15 cellular contexts compared by ENCODE assay signal in the genomic region with DNA sequence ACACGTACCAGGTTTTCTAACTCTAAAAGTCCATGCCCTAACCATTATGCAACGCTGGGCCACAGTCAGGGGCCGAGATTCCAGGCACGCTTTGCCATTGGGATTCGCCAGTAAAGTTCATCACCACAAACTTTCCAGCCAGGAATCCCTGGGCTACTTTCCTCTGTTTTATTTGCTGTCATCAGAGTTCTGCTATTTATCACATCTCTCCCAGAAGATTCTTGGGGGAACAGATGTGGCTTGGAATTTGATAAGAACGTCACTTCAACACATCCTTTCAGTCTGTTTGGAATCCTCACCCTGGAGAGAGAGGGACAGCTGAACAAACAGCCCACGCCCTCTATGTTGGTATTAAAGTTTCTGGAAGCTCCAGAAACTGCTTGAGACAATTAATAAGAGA.
"Had no signal": no experiment of that assay in that cellular context is flagged by ENCODE, and none has a peak within 500 bp of the region (broad histone marks: within the 10 kb centered on the region; RNA-seq: fewer than 3 reads in every experiment).

No MANE protein-coding gene starts in this region.

- DNase-seq: activated CD4-positive, alpha-beta T cell treated with anti-CD3 and anti-CD28 coated beads, Interleukin-2, amount 50 U/mL, for 1 hour; activated naive CD4-positive, alpha-beta T cell; activated naive CD8-positive, alpha-beta T cell treated with anti-CD3 and anti-CD28 coated beads, Interleukin-2, amount 10 ng/mL, durations not matched to agents 7 days and 5 days; brain microvascular endothelial cell; cerebellar nuclear complex; effector memory CD4-positive, alpha-beta T cell; foreskin melanocyte; left lung; right lobe of liver; stimulated activated CD4-positive, alpha-beta T cell treated with anti-CD3 and anti-CD28 coated beads, Interleukin-1b, Interleukin-23, amount 100 ng/mL, for 48 hours; T-cell; T1000; upper lobe of right lung had no signal

- H3K27me3 ChIP-seq: brain microvascular endothelial cell, left lung, right lobe of liver, upper lobe of right lung had no signal

- H3K36me3 ChIP-seq: brain microvascular endothelial cell, left lung, right lobe of liver, thoracic aorta, upper lobe of right lung had no signal

- H3K4me1 ChIP-seq: left lung, right lobe of liver, upper lobe of right lung had no signal

- H3K4me3 ChIP-seq: left lung, right lobe of liver, thoracic aorta, upper lobe of right lung had no signal

- H3K27ac ChIP-seq: brain microvascular endothelial cell, left lung, right lobe of liver, thoracic aorta, upper lobe of right lung had no signal

- H3K9me3 ChIP-seq: left lung, right lobe of liver, thoracic aorta, upper lobe of right lung had no signal

- ATAC-seq: activated CD4-positive, CD25-positive, alpha-beta regulatory T cell treated with anti-CD3 and anti-CD28 coated beads, Interleukin-2, amount 50 U/mL, for 24 hours; left lung; right lobe of liver; T-cell; upper lobe of right lung had no signal
